In the genomic region with DNA sequence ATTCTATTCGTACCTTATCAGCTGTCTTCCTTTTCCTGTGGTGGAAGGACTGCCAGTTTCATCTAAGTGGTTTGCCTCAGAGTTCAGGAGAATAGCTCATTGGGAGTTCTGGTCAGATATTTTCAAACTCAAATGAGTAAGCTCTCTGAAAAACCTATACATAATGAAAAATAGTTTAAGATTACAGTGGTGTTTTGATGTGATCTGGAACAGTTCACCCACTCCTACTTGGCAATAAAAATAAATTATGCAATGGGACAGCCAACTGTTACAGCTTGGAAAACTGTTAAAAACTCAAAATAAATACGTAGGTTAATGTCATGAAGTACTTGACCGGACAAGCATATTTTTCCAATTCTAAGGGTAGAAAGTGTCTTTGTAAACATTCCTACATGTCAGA, we compare ENCODE assay signal across 17 cellular contexts.
"Had no signal": no experiment of that assay in that cellular context is flagged by ENCODE, and none has a peak within 500 bp of the region (broad histone marks: within the 10 kb centered on the region; RNA-seq: fewer than 3 reads in every experiment).

No MANE protein-coding gene starts in this region.

- H3K9me3 ChIP-seq: sigmoid colon had no signal

- H3K27me3 ChIP-seq: sigmoid colon, spleen had no signal

- H3K36me3 ChIP-seq: sigmoid colon, spleen had no signal

- H3K27me3 Mint-ChIP-seq: activated CD4-positive, alpha-beta T cell treated with anti-CD3 and anti-CD28 coated beads, Interleukin-2, amount 10 ng/mL, durations not matched to agents 24 days and 14 days; brain; memory B cell; stimulated activated naive B cell treated with anti-CD40 and anti-IgM and Interleukin-4, amounts not matched to agents 10 μg/mL and 1 μg/mL and 100 μg/mL, for 72 hours had no signal

- H3K27ac Mint-ChIP-seq: activated CD4-positive, alpha-beta T cell treated with anti-CD3 and anti-CD28 coated beads, Interleukin-2, amount 10 ng/mL, durations not matched to agents 24 days and 14 days; activated CD8-positive, alpha-beta T cell treated with anti-CD3 and anti-CD28 coated beads for 36 hours; activated naive CD8-positive, alpha-beta T cell treated with anti-CD3 and anti-CD28 coated beads, Interleukin-2, amount 10 ng/mL, durations not matched to agents 7 days and 5 days; activated T-helper 2 cell treated with anti-CD3 and anti-CD28 coated beads, Interferon-gamma antibody, Interleukin-2, Interleukin-4, amounts not matched to agents 10 μg/mL and 5 μg/mL and 100 μg/mL, durations not matched to agents 14 hours and 24 hours and 36 hours; memory B cell; nephron progenitor cell; stimulated activated naive B cell treated with anti-CD40 and anti-IgM and Interleukin-4, amounts not matched to agents 10 μg/mL and 1 μg/mL and 100 μg/mL, for 72 hours; T-helper 1 cell treated with Interleukin-12 subunit alpha and Interleukin-12 subunit beta and Interleukin-4 antibody, amounts not matched to agents 30 μg/mL and 1 μg/mL, for 36 hours had no signal

- DNase-seq: activated CD4-positive, alpha-beta T cell treated with anti-CD3 and anti-CD28 coated beads, Interleukin-2, amount 10 ng/mL, durations not matched to agents 24 days and 14 days; activated CD8-positive, alpha-beta T cell treated with anti-CD3 and anti-CD28 coated beads for 36 hours; activated naive CD4-positive, alpha-beta T cell treated with Interleukin-2 at 50 U/mL for 16 hours; activated naive CD8-positive, alpha-beta T cell treated with anti-CD3 and anti-CD28 coated beads, Interleukin-2, amount 10 ng/mL, durations not matched to agents 7 days and 5 days; activated T-cell treated with anti-CD3 and anti-CD28 coated beads, Interleukin-2, amount 50 U/mL, for 1 hour; caudate nucleus; head of caudate nucleus; nephron progenitor cell; nucleus accumbens; posterior cingulate gyrus; sigmoid colon; spleen; stimulated activated naive B cell treated with anti-CD40 and anti-IgM and Interleukin-4, amounts not matched to agents 10 μg/mL and 1 μg/mL and 100 μg/mL, for 72 hours had no signal

- H3K9me3 Mint-ChIP-seq: activated CD4-positive, alpha-beta T cell treated with anti-CD3 and anti-CD28 coated beads, Interleukin-2, amount 10 ng/mL, durations not matched to agents 24 days and 14 days; activated CD8-positive, alpha-beta T cell treated with anti-CD3 and anti-CD28 coated beads for 36 hours; activated naive CD8-positive, alpha-beta T cell treated with anti-CD3 and anti-CD28 coated beads, Interleukin-2, amount 10 ng/mL, durations not matched to agents 7 days and 5 days; activated T-helper 2 cell treated with anti-CD3 and anti-CD28 coated beads, Interferon-gamma antibody, Interleukin-2, Interleukin-4, amounts not matched to agents 10 μg/mL and 5 μg/mL and 100 μg/mL, durations not matched to agents 14 hours and 24 hours and 36 hours; memory B cell; nephron progenitor cell; T-helper 1 cell treated with Interleukin-12 subunit alpha and Interleukin-12 subunit beta and Interleukin-4 antibody, amounts not matched to agents 30 μg/mL and 1 μg/mL, for 36 hours had no signal

- H3K4me3 ChIP-seq: sigmoid colon, spleen had no signal

- H3K4me1 Mint-ChIP-seq: activated CD4-positive, alpha-beta T cell treated with anti-CD3 and anti-CD28 coated beads, Interleukin-2, amount 10 ng/mL, durations not matched to agents 24 days and 14 days; activated naive CD8-positive, alpha-beta T cell treated with anti-CD3 and anti-CD28 coated beads, Interleukin-2, amount 10 ng/mL, durations not matched to agents 7 days and 5 days; memory B cell; nephron progenitor cell; stimulated activated naive B cell treated with anti-CD40 and anti-IgM and Interleukin-4, amounts not matched to agents 10 μg/mL and 1 μg/mL and 100 μg/mL, for 72 hours had no signal

- H3K27ac ChIP-seq: sigmoid colon, spleen had no signal

- H3K4me1 ChIP-seq: sigmoid colon, spleen had no signal

- H3K4me3 Mint-ChIP-seq: activated CD4-positive, alpha-beta T cell treated with anti-CD3 and anti-CD28 coated beads, Interleukin-2, amount 10 ng/mL, durations not matched to agents 24 days and 14 days; activated CD8-positive, alpha-beta T cell treated with anti-CD3 and anti-CD28 coated beads for 36 hours; activated naive CD8-positive, alpha-beta T cell treated with anti-CD3 and anti-CD28 coated beads, Interleukin-2, amount 10 ng/mL, durations not matched to agents 7 days and 5 days; memory B cell; nephron progenitor cell; stimulated activated naive B cell treated with anti-CD40 and anti-IgM and Interleukin-4, amounts not matched to agents 10 μg/mL and 1 μg/mL and 100 μg/mL, for 72 hours; T-helper 1 cell treated with Interleukin-12 subunit alpha and Interleukin-12 subunit beta and Interleukin-4 antibody, amounts not matched to agents 30 μg/mL and 1 μg/mL, for 36 hours had no signal

- H3K36me3 Mint-ChIP-seq: activated naive CD8-positive, alpha-beta T cell treated with anti-CD3 and anti-CD28 coated beads, Interleukin-2, amount 10 ng/mL, durations not matched to agents 7 days and 5 days; brain; memory B cell; stimulated activated naive B cell treated with anti-CD40 and anti-IgM and Interleukin-4, amounts not matched to agents 10 μg/mL and 1 μg/mL and 100 μg/mL, for 72 hours had no signal
